In genomic region chr10:85919358-85920022, GRCh38 we compare ENCODE assay signal across 14 cellular contexts.
DNase-seq lines count a peak whose midpoint lies in the region; ATAC-seq, FAIRE-seq and TF ChIP-seq lines count a peak whose summit lies in the region.
"Had no signal": no experiment of that assay in that cellular context is flagged by ENCODE, and none has a peak within 500 bp of the region (broad histone marks: within the 10 kb centered on the region; RNA-seq: fewer than 3 reads in every experiment).

No MANE protein-coding gene starts in this region.

- H3K27me3 Mint-ChIP-seq in neural progenitor cell (ENCODE audit: insufficient read depth, low read depth), result peaks cover 12% of the 10 kb centered on the region
- peaks cover 7% of the 10 kb centered on the region for H3K27me3 Mint-ChIP-seq in activated T-helper 17 cell treated with anti-CD3 and anti-CD28 coated beads, Interleukin-2, amount 50 U/mL, for 72 hours
- H3K27me3 Mint-ChIP-seq: activated naive CD4-positive, alpha-beta T cell treated with anti-CD3 and anti-CD28 coated beads, Interleukin-2, amount 50 U/mL, for 24 hours had no signal

- H3K4me3 ChIP-seq in K562 (no peak overlapping the region), neural progenitor cell (no peak overlapping the region), heart left ventricle (no peak overlapping the region)
- H3K4me3 ChIP-seq: SJSA1, upper lobe of right lung had no signal

- no TSS peak for BruUV-seq in K562 (replicated peaks; lab: Mats Ljungman, UMichigan)

- H3K27ac ChIP-seq in K562 (ENCODE audit: extremely low read depth, low read depth, low read length), result no peak overlapping the region
- no peak overlapping the region for H3K27ac ChIP-seq in neural progenitor cell
- no peak overlapping the region for H3K27ac ChIP-seq in heart left ventricle
- H3K27ac ChIP-seq: parathyroid adenoma, SJSA1, upper lobe of right lung had no signal

- 2% methylated on average over 5 of the region's 5 CpGs for WGBS in K562 (ENCODE audit: insufficient coverage, low coverage, missing lambda C conversion rate)
- WGBS in heart left ventricle, 4 donors, result 40 to 48% (median 47%) methylated on average over 5 of the region's 5 CpGs

- no peak for TF ChIP-seq RAD21 in K562 (CRISPR knock-in tag; conservative IDR thresholded peaks at IDR 0.05 in 1 of 2, IDR thresholded peaks at IDR 0.05 in 1 of 2)

- H3K4me1 ChIP-seq in K562 (replicated peaks in 1 of 2; ENCODE audit: control insufficient read depth in 2 of 2, insufficient read depth in 2 of 2, low read length in 2 of 2), result no peaks in the 10 kb centered on the region
- H3K4me1 ChIP-seq in neural progenitor cell, result no peaks in the 10 kb centered on the region
- peaks cover 0 to 22% (median 2%) of the 10 kb centered on the region in 12 donors for H3K4me1 ChIP-seq in heart left ventricle
- H3K4me1 ChIP-seq: parathyroid adenoma, SJSA1, upper lobe of right lung had no signal

- H3K27ac Mint-ChIP-seq in neural progenitor cell, result no peak overlapping the region
- H3K27ac Mint-ChIP-seq in activated T-helper 17 cell treated with anti-CD3 and anti-CD28 coated beads, Interleukin-2, amount 50 U/mL, for 72 hours, result no peak overlapping the region
- H3K27ac Mint-ChIP-seq: activated naive CD4-positive, alpha-beta T cell treated with anti-CD3 and anti-CD28 coated beads, Interleukin-2, amount 50 U/mL, for 24 hours had no signal

- H3K4me2 ChIP-seq in K562 (ENCODE audit: insufficient read depth, low read length) (no peak overlapping the region), neural progenitor cell (no peak overlapping the region)

- no peak overlapping the region for H3K9ac ChIP-seq in K562 (ENCODE audit: insufficient read depth in 1 of 2, low read depth in 2 of 2, low read length in 2 of 2)
- no peak overlapping the region for H3K9ac ChIP-seq in neural progenitor cell
- H3K9ac ChIP-seq: parathyroid adenoma had no signal

- POLR2A ChIA-PET in K562 (lab: Yijun Ruan, JAX), result no interaction called here

- ATAC-seq in K562, result no peak
- ATAC-seq in activated T-helper 17 cell treated with anti-CD3 and anti-CD28 coated beads, Interleukin-2, amount 50 U/mL, for 72 hours (replicated peaks), result no peak
- ATAC-seq in heart left ventricle, result no peak
- ATAC-seq: upper lobe of right lung had no signal

- no peak for TF ChIP-seq POLR2A in K562 (conservative IDR thresholded peaks at IDR 0.05)
- TF ChIP-seq POLR2A in heart left ventricle (IDR thresholded peaks at IDR 0.05), result no peak

- no peak for FAIRE-seq in K562 (lab: Jason Lieb, UNC)

- no peak overlapping the region for H3K4me3 Mint-ChIP-seq in neural progenitor cell
- H3K4me3 Mint-ChIP-seq in activated T-helper 17 cell treated with anti-CD3 and anti-CD28 coated beads, Interleukin-2, amount 50 U/mL, for 72 hours, result no peak overlapping the region
- H3K4me3 Mint-ChIP-seq: activated naive CD4-positive, alpha-beta T cell treated with anti-CD3 and anti-CD28 coated beads, Interleukin-2, amount 50 U/mL, for 24 hours had no signal

- CTCF ChIA-PET in K562 (lab: Yijun Ruan, JAX; ENCODE audit: low intra/inter-chr PET ratio), result no interaction called here

- H3K4me1 Mint-ChIP-seq in neural progenitor cell, result peaks cover 13% of the 10 kb centered on the region
- no peaks in the 10 kb centered on the region for H3K4me1 Mint-ChIP-seq in activated T-helper 17 cell treated with anti-CD3 and anti-CD28 coated beads, Interleukin-2, amount 50 U/mL, for 72 hours
- H3K4me1 Mint-ChIP-seq: activated naive CD4-positive, alpha-beta T cell treated with anti-CD3 and anti-CD28 coated beads, Interleukin-2, amount 50 U/mL, for 24 hours had no signal

- H3K9me1 ChIP-seq in K562 (ENCODE audit: control insufficient read depth, insufficient read depth, low read length), result no peaks in the 10 kb centered on the region

- TF ChIP-seq CTCF in K562 (IDR thresholded peaks at IDR 0.05 in 2 of 3, conservative IDR thresholded peaks at IDR 0.05 in 1 of 3; ENCODE audit: insufficient read depth in 2 of 3, low read depth in 1 of 3, low read length in 3 of 3), result no peak
- TF ChIP-seq CTCF in neural progenitor cell (IDR thresholded peaks at IDR 0.05), result no peak
- TF ChIP-seq CTCF in heart left ventricle (IDR thresholded peaks at IDR 0.05), result no peak

- no peaks in the 10 kb centered on the region for H3K79me2 ChIP-seq in K562 (ENCODE audit: control insufficient read depth, insufficient read depth, low read length)
- no peaks in the 10 kb centered on the region for H3K79me2 ChIP-seq in neural progenitor cell (ENCODE audit: low read depth)
- H3K79me2 ChIP-seq: parathyroid adenoma had no signal

- peak; percentile 4 for DNase-seq in NCI-H1436 (lab: John Stamatoyannopoulos, UW)
- DNase-seq in NCI-H1436 treated with DMSO at 0.1 percent for 48 hours (lab: John Stamatoyannopoulos, UW), result no peak
- peak; percentile 43 for DNase-seq in NCI-H1105 (lab: John Stamatoyannopoulos, UW)
- DNase-seq in K562 (ENCODE audit: extremely low read depth in 1 of 4, low spot score in 3 of 4), result no peak
- no peak for DNase-seq in neural progenitor cell (ENCODE audit: low spot score)
- no peak for DNase-seq in NCI-H524 (lab: John Stamatoyannopoulos, UW)
- no peak for DNase-seq in heart left ventricle
- DNase-seq: stimulated activated naive CD4-positive, alpha-beta T cell; T1000; upper lobe of right lung had no signal

- no peaks in the 10 kb centered on the region for H3K36me3 ChIP-seq in K562 (ENCODE audit: control insufficient read depth, insufficient read depth, low read length)
- H3K36me3 ChIP-seq in neural progenitor cell, result no peaks in the 10 kb centered on the region
- no peaks in the 10 kb centered on the region for H3K36me3 ChIP-seq in heart left ventricle
- H3K36me3 ChIP-seq: SJSA1, upper lobe of right lung had no signal

- H4K20me1 ChIP-seq in K562 (replicated peaks; ENCODE audit: control insufficient read depth, insufficient read depth, low read length), result no peaks in the 10 kb centered on the region; the same call in 1 of the 2 replicates
- H4K20me1 ChIP-seq in neural progenitor cell (ENCODE audit: low read depth), result no peaks in the 10 kb centered on the region

- H3K9me3 Mint-ChIP-seq in neural progenitor cell, result no peaks in the 10 kb centered on the region
- no peaks in the 10 kb centered on the region for H3K9me3 Mint-ChIP-seq in activated T-helper 17 cell treated with anti-CD3 and anti-CD28 coated beads, Interleukin-2, amount 50 U/mL, for 72 hours
- H3K9me3 Mint-ChIP-seq: activated naive CD4-positive, alpha-beta T cell treated with anti-CD3 and anti-CD28 coated beads, Interleukin-2, amount 50 U/mL, for 24 hours had no signal

- no peaks in the 10 kb centered on the region for H3K36me3 Mint-ChIP-seq in neural progenitor cell
- no peaks in the 10 kb centered on the region for H3K36me3 Mint-ChIP-seq in activated T-helper 17 cell treated with anti-CD3 and anti-CD28 coated beads, Interleukin-2, amount 50 U/mL, for 72 hours (ENCODE audit: low read depth)
- H3K36me3 Mint-ChIP-seq: activated naive CD4-positive, alpha-beta T cell treated with anti-CD3 and anti-CD28 coated beads, Interleukin-2, amount 50 U/mL, for 24 hours had no signal

- H2AFZ ChIP-seq in K562 (ENCODE audit: low read depth, low read length) (no peak overlapping the region), neural progenitor cell (replicated peaks) (peak overlapping the region; percentile 1)
- H2AFZ ChIP-seq: parathyroid adenoma had no signal

- in situ Hi-C loops in K562 (cut with MboI), result no loop called here

- no peak for TF ChIP-seq EP300 in K562 (IDR thresholded peaks at IDR 0.05; ENCODE audit: low read length)

- intact Hi-C loops in K562 (cut with micrococcal nuclease) (no loop called here), heart left ventricle (cut with DNase I) (no loop called here)

- H3K9me3 ChIP-seq in K562 (replicated peaks; ENCODE audit: control insufficient read depth, insufficient read depth, low read depth, low read length), result no peaks in the 10 kb centered on the region
- H3K9me3 ChIP-seq in neural progenitor cell (ENCODE audit: low read depth), result no peaks in the 10 kb centered on the region
- H3K9me3 ChIP-seq in heart left ventricle, result no peaks in the 10 kb centered on the region
- H3K9me3 ChIP-seq: SJSA1, upper lobe of right lung had no signal

- H3K27me3 ChIP-seq in K562 (ENCODE audit: control insufficient read depth in 2 of 2, insufficient read depth in 2 of 2, low read length in 2 of 2), result peaks cover 0 to 3% of the 10 kb centered on the region in 2 experiments; a peak in 1 of 5 replicates
- no peaks in the 10 kb centered on the region for H3K27me3 ChIP-seq in neural progenitor cell
- H3K27me3 ChIP-seq in heart left ventricle, result no peaks in the 10 kb centered on the region
- H3K27me3 ChIP-seq: SJSA1, upper lobe of right lung had no signal

- H3F3A ChIP-seq in neural progenitor cell (ENCODE audit: low read depth), result no peaks in the 10 kb centered on the region

TF ChIP-seq in K562, 482 proteins besides CTCF, POLR2A, EP300 and RAD21 (continues in another document):
- TF ChIP-seq CBX1 (IDR thresholded peaks at IDR 0.05; ENCODE audit: low read depth) (no peak), ZNF316 (IDR thresholded peaks at IDR 0.05) (peak; percentile 87), RAD51 (IDR thresholded peaks at IDR 0.05; ENCODE audit: borderline replicate concordance, low read depth) (no peak), NFIC (IDR thresholded peaks at IDR 0.05) (no peak), ILK (tag; IDR thresholded peaks at IDR 0.05; ENCODE audit: borderline replicate concordance, low read depth) (no peak), BRF1 (IDR thresholded peaks at IDR 0.05; ENCODE audit: borderline replicate concordance, extremely low read depth, insufficient read length) (no peak), NR2C1 (IDR thresholded peaks at IDR 0.05) (no peak), NR2C1 (tag; IDR thresholded peaks at IDR 0.05) (no peak), C11orf30 (IDR thresholded peaks at IDR 0.05; ENCODE audit: low read depth) (peak; percentile 83), FOXK2 (conservative IDR thresholded peaks at IDR 0.05 in 1 of 2, IDR thresholded peaks at IDR 0.05 in 1 of 2; ENCODE audit: low read depth in 2 of 2) (no peak), PHTF2 (CRISPR knock-in tag; IDR thresholded peaks at IDR 0.05) (no peak), MAFF (IDR thresholded peaks at IDR 0.05; ENCODE audit: low read length) (peak; percentile 60), ERF (CRISPR knock-in tag; IDR thresholded peaks at IDR 0.05) (no peak), ARNT (IDR thresholded peaks at IDR 0.05) (no peak), FOXO4 (CRISPR knock-in tag; IDR thresholded peaks at IDR 0.05) (no peak), SMARCA5 (IDR thresholded peaks at IDR 0.05) (no peak)

Comparison
In these comparisons a context has a peak if more than half of its experiments do, and no peak if none do; other contexts are left out.
1. DNase-seq: peak in NCI-H1436 (single experiment) and NCI-H1105 (single experiment); none in NCI-H1436 treated with DMSO at 0.1 percent for 48 hours (single experiment), K562 (0 of 4), neural progenitor cell (single experiment), NCI-H524 (0 of 2) and heart left ventricle (0 of 5).